ENCODE assay signal across 9 cellular contexts in genomic region chr1:171142451-171143121, GRCh38. TPM values are rescaled to one million over a fixed set of nuclear protein-coding genes. Genes with fewer than 3 reads are reported as not detected.
A peak's percentile ranks its signal among the peaks of the same experiment; 100 is the strongest.
DNase-seq lines count a peak whose midpoint lies in the region; ATAC-seq and TF ChIP-seq lines count a peak whose summit lies in the region.
"Had no signal": no experiment of that assay in that cellular context is flagged by ENCODE, and none has a peak within 500 bp of the region (broad histone marks: within the 10 kb centered on the region; RNA-seq: fewer than 3 reads in every experiment).

No MANE protein-coding gene starts in this region.

- H3K4me3 ChIP-seq in GM23338 (no peak overlapping the region), WERI-Rb-1 (ENCODE audit: low read depth, low read length) (no peak overlapping the region), stomach (no peak overlapping the region), MM.1S (ENCODE audit: low read length) (no peak overlapping the region)

- no peak overlapping the region for H3K9ac ChIP-seq in MM.1S (ENCODE audit: low read length)

- H3K79me2 ChIP-seq in GM23338 (replicated peaks; ENCODE audit: insufficient read depth) (no peaks in the 10 kb centered on the region), MM.1S (ENCODE audit: low read length) (no peaks in the 10 kb centered on the region)

- CTCF ChIA-PET in Calu3 (lab: Charles Lee): no interaction called here

- TF ChIP-seq CTCF in GM23338 (conservative IDR thresholded peaks at IDR 0.05; ENCODE audit: low read depth in 2 of 2) (no peak), WERI-Rb-1 (IDR thresholded peaks at IDR 0.05; ENCODE audit: low read depth, low read length) (no peak), stomach (IDR thresholded peaks at IDR 0.05) (no peak), Calu3 (IDR thresholded peaks at IDR 0.05; ENCODE audit: unreplicated experiment) (no peak), MM.1S (IDR thresholded peaks at IDR 0.05; ENCODE audit: low read length) (no peak)

- H3F3A ChIP-seq in GM23338 (replicated peaks; ENCODE audit: low read depth) (no peaks in the 10 kb centered on the region), MM.1S (ENCODE audit: insufficient read depth, low read length) (no peaks in the 10 kb centered on the region)

- BruUV-seq in Calu3 (replicated peaks; lab: Mats Ljungman, UMichigan): no TSS peak

- H3K36me3 ChIP-seq in GM23338 (ENCODE audit: insufficient read depth): no peaks in the 10 kb centered on the region
- H3K36me3 ChIP-seq in WERI-Rb-1: no peaks in the 10 kb centered on the region
- H3K36me3 ChIP-seq in stomach: no peaks in the 10 kb centered on the region
- H3K36me3 ChIP-seq in MM.1S (replicated peaks; ENCODE audit: insufficient read depth, low read length): no peaks in the 10 kb centered on the region

- no peaks in the 10 kb centered on the region for H3K9me3 Mint-ChIP-seq in GM23338
- H3K9me3 Mint-ChIP-seq in Calu3 (ENCODE audit: low read depth, unreplicated experiment): no peaks in the 10 kb centered on the region

- H2AFZ ChIP-seq in GM23338 (peak overlapping the region; percentile 49), MM.1S (ENCODE audit: low read length) (no peak overlapping the region)

- DNase-seq in GM23338 (ENCODE audit: low spot score) (peak; percentile 28), WERI-Rb-1 (peak; percentile 11), left ventricle myocardium superior (no peak), stomach (no peak), Calu3 (no peak), NK-92 (lab: John Stamatoyannopoulos, UW; ENCODE audit: unreplicated experiment) (no peak), MM.1S (no peak)
- no peak for DNase-seq in stimulated activated CD4-positive, alpha-beta T cell treated with anti-CD3 and anti-CD28 coated beads, Interleukin-1b, Interleukin-23, amount 100 ng/mL, for 48 hours
- DNase-seq: activated effector memory CD4-positive, alpha-beta T cell treated with Interleukin-2 at 50 U/mL for 16 hours had no signal

- no peak for TF ChIP-seq EP300 in stomach (IDR thresholded peaks at IDR 0.05)

- H3K27ac ChIP-seq in GM23338 (ENCODE audit: low read depth) (no peak overlapping the region), WERI-Rb-1 (peak overlapping the region; percentile 45), stomach (peak overlapping the region; percentile 54 to 90 (median 84)), MM.1S (ENCODE audit: low read length) (no peak overlapping the region)

- H3K4me3 Mint-ChIP-seq in GM23338 (no peak overlapping the region), Calu3 (ENCODE audit: low read depth, unreplicated experiment) (no peak overlapping the region)

- no peaks in the 10 kb centered on the region for H3K27me3 ChIP-seq in GM23338 (ENCODE audit: insufficient read depth)
- no peaks in the 10 kb centered on the region for H3K27me3 ChIP-seq in WERI-Rb-1 (ENCODE audit: insufficient read depth, low read depth, severe bottlenecking)
- H3K27me3 ChIP-seq in stomach: no peaks in the 10 kb centered on the region
- no peaks in the 10 kb centered on the region for H3K27me3 ChIP-seq in MM.1S (replicated peaks; ENCODE audit: insufficient read depth, low read length)

- intact Hi-C loops in left ventricle myocardium superior (cut with micrococcal nuclease) (loop anchor here (5.0 kb wide), 1 partner anchor 45 kb away; the partner anchor contains the start of gene FMO2), stomach (cut with DNase I; ENCODE audit: low total_unique reads) (no loop called here), Calu3 (cut with micrococcal nuclease; ENCODE audit: unreplicated experiment) (no loop called here)

- H3K4me1 Mint-ChIP-seq in GM23338 (peaks cover 22% of the 10 kb centered on the region; the same call in 2 of the 3 replicates), Calu3 (ENCODE audit: low read depth, unreplicated experiment) (no peaks in the 10 kb centered on the region)

- WGBS in stomach, 5 donors: 11 to 34% (median 23%) methylated on average over 7 of the region's 7 CpGs

- ATAC-seq in GM23338 (peak; percentile 69), left ventricle myocardium superior (peak; percentile 55)

- H3K4me1 ChIP-seq in GM23338 (ENCODE audit: insufficient read depth) (peaks cover 13% of the 10 kb centered on the region), stomach (peaks cover 24 to 61% (median 44%) of the 10 kb centered on the region in 4 donors), MM.1S (ENCODE audit: low read length) (no peaks in the 10 kb centered on the region)

- no peak for TF ChIP-seq POLR2A in stomach (IDR thresholded peaks at IDR 0.05)

- H3K4me2 ChIP-seq in GM23338: 0 out of 2 replicates have a peak overlapping the region, but pooled peaks have one; percentile 15
- no peak overlapping the region for H3K4me2 ChIP-seq in MM.1S (ENCODE audit: low read depth, low read length)

- H3K36me3 Mint-ChIP-seq in GM23338 (ENCODE audit: low read depth) (no peaks in the 10 kb centered on the region), Calu3 (ENCODE audit: insufficient read depth, unreplicated experiment) (no peaks in the 10 kb centered on the region)

- H3K9me3 ChIP-seq in WERI-Rb-1 (ENCODE audit: severe bottlenecking) (no peaks in the 10 kb centered on the region), stomach (no peaks in the 10 kb centered on the region), MM.1S (replicated peaks; ENCODE audit: insufficient read depth, low read length) (no peaks in the 10 kb centered on the region)

- H3K9me2 ChIP-seq in GM23338 (ENCODE audit: insufficient read depth): no peaks in the 10 kb centered on the region
- no peaks in the 10 kb centered on the region for H3K9me2 ChIP-seq in MM.1S (replicated peaks; ENCODE audit: insufficient read depth, low read length)

- H3K27me3 Mint-ChIP-seq in GM23338 (ENCODE audit: insufficient read depth, low read depth, poor library complexity) (peaks cover 2% of the 10 kb centered on the region), Calu3 (ENCODE audit: unreplicated experiment) (no peaks in the 10 kb centered on the region)

- H4K20me1 ChIP-seq in GM23338 (replicated peaks; ENCODE audit: insufficient read depth) (no peaks in the 10 kb centered on the region), MM.1S (ENCODE audit: insufficient read depth, low read length) (no peaks in the 10 kb centered on the region)

- H3K27ac Mint-ChIP-seq in GM23338 (no peak overlapping the region), Calu3 (ENCODE audit: unreplicated experiment) (no peak overlapping the region)

RNA-seq across cellular contexts. Expression of gene FMO2, which starts 42.5 kb away (rescaled TPM):
- total RNA-seq in GM23338 (2014; rRNA removed; shearing (Covaris generic)): not detected in 2 replicates
- 0.31 TPM in 1 of 2 replicates, not detected in the other for polyA plus RNA-seq in GM23338 (2016; fragmentation: Nextera tagmentation; extraction: Ambion mirVana)
- 53.5 TPM for total RNA-seq in left ventricle myocardium superior
- 10 to 100 TPM in 2 of 5 donors, 1 to 10 TPM in 2, not detected in 1; 5.1 to 47.3 (median 9.6) TPM for total RNA-seq in stomach
- 1 to 10 TPM; 2.8 to 5.8 (median 5.2) TPM for polyA plus RNA-seq in stomach
- total RNA-seq in Calu3 (2022): not detected in 2 replicates

RNA-seq across cellular contexts. Expression of gene FMO3, which starts 51.9 kb away (rescaled TPM):
- total RNA-seq in GM23338 (2014; rRNA removed; shearing (Covaris generic)): not detected in 2 replicates
- polyA plus RNA-seq in GM23338 (2016; fragmentation: Nextera tagmentation; extraction: Ambion mirVana) (0.26 TPM in 1 of 2 replicates, not detected in the other), stomach (1 to 10 TPM; 1.2 to 7.0 (median 3.8) TPM)
- total RNA-seq in left ventricle myocardium superior (1.8 TPM), stomach (1 to 10 TPM in 4 of 5 donors, under 1 TPM in 1; 0.55 to 2.3 (median 1.8) TPM), Calu3 (2022) (not detected in 2 replicates)

Comparison
In these comparisons a context has a peak if more than half of its experiments do, and no peak if none do; other contexts are left out.
1. DNase-seq: peak in GM23338 (single experiment) and WERI-Rb-1 (single experiment); none in left ventricle myocardium superior (single experiment), stomach (single experiment), Calu3 (single experiment), NK-92 (single experiment), stimulated activated CD4-positive, alpha-beta T cell treated with anti-CD3 and anti-CD28 coated beads, Interleukin-1b, Interleukin-23, amount 100 ng/mL, for 48 hours (single experiment) and MM.1S (single experiment).
2. H3K27ac ChIP-seq: peak in WERI-Rb-1 (single experiment) and stomach (5 of 5); none in GM23338 (single experiment) and MM.1S (single experiment).